ENCODE assay signal across 1 cellular context in the genomic region with DNA sequence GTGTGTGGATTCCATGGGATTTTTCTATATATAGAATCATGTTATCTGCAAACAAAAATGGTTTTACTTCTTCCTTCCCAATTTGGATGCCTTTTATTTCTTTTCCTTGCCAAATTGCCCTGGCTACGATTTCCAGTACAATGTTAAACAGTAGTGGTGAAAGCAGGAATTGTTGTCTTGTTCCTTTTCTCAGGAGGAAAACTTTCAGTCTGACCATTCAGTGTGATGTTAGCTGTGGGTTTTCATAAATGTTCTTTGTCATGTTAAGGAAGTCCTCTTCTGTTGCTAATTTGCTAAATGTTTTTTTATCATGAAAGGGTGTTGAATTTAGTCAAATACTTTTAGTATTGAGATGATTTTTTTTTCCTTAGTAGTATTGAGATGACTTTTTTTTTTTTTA.
TF ChIP-seq lines count a peak whose summit lies in the region.

No MANE protein-coding gene starts in this region.

TF ChIP-seq in WTC11, 78 proteins besides CTCF, POLR2A, EP300 and RAD21 (continued from another document):
- TF ChIP-seq NR2C2 (CRISPR knock-in tag; IDR thresholded peaks at IDR 0.05) (no peak), MYBL2 (CRISPR knock-in tag; IDR thresholded peaks at IDR 0.05) (no peak), ZNF138 (CRISPR knock-in tag; conservative IDR thresholded peaks at IDR 0.05) (no peak), OVOL2 (CRISPR knock-in tag; IDR thresholded peaks at IDR 0.05; ENCODE audit: borderline replicate concordance) (no peak), ZNF423 (CRISPR knock-in tag; IDR thresholded peaks at IDR 0.05) (no peak), ATF1 (CRISPR knock-in tag; IDR thresholded peaks at IDR 0.05) (no peak), ZNF416 (CRISPR knock-in tag; IDR thresholded peaks at IDR 0.05) (no peak), FOXJ3 (CRISPR knock-in tag; IDR thresholded peaks at IDR 0.05; ENCODE audit: borderline replicate concordance) (no peak), KAT7 (CRISPR knock-in tag; IDR thresholded peaks at IDR 0.05; ENCODE audit: borderline replicate concordance) (no peak)
- TF ChIP-seq, protein P1, sequence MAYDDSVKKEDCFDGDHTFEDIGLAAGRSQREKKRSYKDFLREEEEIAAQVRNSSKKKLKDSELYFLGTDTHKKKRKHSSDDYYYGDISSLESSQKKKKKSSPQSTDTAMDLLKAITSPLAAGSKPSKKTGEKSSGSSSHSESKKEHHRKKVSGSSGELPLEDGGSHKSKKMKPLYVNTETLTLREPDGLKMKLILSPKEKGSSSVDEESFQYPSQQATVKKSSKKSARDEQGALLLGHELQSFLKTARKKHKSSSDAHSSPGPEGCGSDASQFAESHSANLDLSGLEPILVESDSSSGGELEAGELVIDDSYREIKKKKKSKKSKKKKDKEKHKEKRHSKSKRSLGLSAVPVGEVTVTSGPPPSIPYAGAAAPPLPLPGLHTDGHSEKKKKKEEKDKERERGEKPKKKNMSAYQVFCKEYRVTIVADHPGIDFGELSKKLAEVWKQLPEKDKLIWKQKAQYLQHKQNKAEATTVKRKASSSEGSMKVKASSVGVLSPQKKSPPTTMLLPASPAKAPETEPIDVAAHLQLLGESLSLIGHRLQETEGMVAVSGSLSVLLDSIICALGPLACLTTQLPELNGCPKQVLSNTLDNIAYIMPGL (CRISPR knock-in tag; IDR thresholded peaks at IDR 0.05) = no peak
- TF ChIP-seq, protein P2, sequence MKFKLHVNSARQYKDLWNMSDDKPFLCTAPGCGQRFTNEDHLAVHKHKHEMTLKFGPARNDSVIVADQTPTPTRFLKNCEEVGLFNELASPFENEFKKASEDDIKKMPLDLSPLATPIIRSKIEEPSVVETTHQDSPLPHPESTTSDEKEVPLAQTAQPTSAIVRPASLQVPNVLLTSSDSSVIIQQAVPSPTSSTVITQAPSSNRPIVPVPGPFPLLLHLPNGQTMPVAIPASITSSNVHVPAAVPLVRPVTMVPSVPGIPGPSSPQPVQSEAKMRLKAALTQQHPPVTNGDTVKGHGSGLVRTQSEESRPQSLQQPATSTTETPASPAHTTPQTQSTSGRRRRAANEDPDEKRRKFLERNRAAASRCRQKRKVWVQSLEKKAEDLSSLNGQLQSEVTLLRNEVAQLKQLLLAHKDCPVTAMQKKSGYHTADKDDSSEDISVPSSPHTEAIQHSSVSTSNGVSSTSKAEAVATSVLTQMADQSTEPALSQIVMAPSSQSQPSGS (CRISPR knock-in tag; IDR thresholded peaks at IDR 0.05; ENCODE audit: borderline replicate concordance, low read depth) = no peak
- TF ChIP-seq, protein P3, sequence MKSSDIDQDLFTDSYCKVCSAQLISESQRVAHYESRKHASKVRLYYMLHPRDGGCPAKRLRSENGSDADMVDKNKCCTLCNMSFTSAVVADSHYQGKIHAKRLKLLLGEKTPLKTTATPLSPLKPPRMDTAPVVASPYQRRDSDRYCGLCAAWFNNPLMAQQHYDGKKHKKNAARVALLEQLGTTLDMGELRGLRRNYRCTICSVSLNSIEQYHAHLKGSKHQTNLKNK (CRISPR knock-in tag; IDR thresholded peaks at IDR 0.05) = no peak
- TF ChIP-seq, protein P4, sequence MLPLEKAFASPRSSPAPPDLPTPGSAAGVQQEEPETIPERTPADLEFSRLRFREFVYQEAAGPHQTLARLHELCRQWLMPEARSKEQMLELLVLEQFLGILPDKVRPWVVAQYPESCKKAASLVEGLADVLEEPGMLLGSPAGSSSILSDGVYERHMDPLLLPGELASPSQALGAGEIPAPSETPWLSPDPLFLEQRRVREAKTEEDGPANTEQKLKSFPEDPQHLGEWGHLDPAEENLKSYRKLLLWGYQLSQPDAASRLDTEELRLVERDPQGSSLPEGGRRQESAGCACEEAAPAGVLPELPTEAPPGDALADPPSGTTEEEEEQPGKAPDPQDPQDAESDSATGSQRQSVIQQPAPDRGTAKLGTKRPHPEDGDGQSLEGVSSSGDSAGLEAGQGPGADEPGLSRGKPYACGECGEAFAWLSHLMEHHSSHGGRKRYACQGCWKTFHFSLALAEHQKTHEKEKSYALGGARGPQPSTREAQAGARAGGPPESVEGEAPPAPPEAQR (CRISPR knock-in tag; IDR thresholded peaks at IDR 0.05) = no peak
